27 cellular contexts compared by ENCODE assay signal in the genomic region with DNA sequence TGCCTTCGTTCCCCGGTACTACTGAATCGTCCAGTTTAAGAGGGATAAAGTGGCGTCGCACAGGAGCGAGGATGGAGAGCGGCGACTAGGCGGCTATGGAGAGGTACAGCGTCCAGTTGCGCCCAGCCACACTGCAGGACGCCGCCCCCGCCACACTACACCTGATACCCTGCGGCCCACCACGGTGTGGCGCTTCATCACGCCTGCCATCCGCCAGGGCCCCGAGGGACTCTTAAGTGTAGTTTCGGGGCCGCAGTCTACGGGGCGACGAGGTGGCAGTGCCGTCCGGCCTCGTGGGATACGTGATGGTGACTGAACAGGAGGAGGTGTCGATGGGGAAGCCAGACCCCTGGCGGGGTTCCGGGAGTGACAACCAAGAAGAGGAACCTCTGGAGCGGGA. TPM values are rescaled to one million over a fixed set of nuclear protein-coding genes. Genes with fewer than 3 reads are reported as not detected.
DNase-seq lines count a peak whose midpoint lies in the region; ATAC-seq and TF ChIP-seq lines count a peak whose summit lies in the region.
"Had no signal": no experiment of that assay in that cellular context is flagged by ENCODE, and none has a peak within 500 bp of the region (broad histone marks: within the 10 kb centered on the region; RNA-seq: fewer than 3 reads in every experiment).

No MANE protein-coding gene starts in this region.

- no peaks in the 10 kb centered on the region for H3K36me3 ChIP-seq in DOHH2 (ENCODE audit: control insufficient read depth, low read length)
- H3K36me3 ChIP-seq in KOPT-K1 (ENCODE audit: insufficient read depth, low read length) = no peaks in the 10 kb centered on the region

- peak; percentile 33 for ATAC-seq in activated CD4-positive, alpha-beta T cell treated with anti-CD3 and anti-CD28 coated beads for 36 hours
- ATAC-seq in HG03039 (IDR thresholded peaks at IDR 0.05; ENCODE audit: unreplicated experiment) = no peak
- ATAC-seq: CD8-positive, alpha-beta T cell; Panc1 had no signal

- peak overlapping the region; percentile 52 for H3K4me2 ChIP-seq in DOHH2 (ENCODE audit: low read length)

- peaks cover 9% of the 10 kb centered on the region for H3K4me1 ChIP-seq in DOHH2 (ENCODE audit: control insufficient read depth, low read length)
- H3K4me1 ChIP-seq: Caco-2 had no signal

- H3K9me3 ChIP-seq in DOHH2 (ENCODE audit: control insufficient read depth, insufficient read depth, low read length) (no peaks in the 10 kb centered on the region), KOPT-K1 (ENCODE audit: insufficient read depth, low read length, poor library complexity, severe bottlenecking) (no peaks in the 10 kb centered on the region)
- H3K9me3 ChIP-seq: Caco-2 had no signal

- intact Hi-C loops in activated CD4-positive, alpha-beta T cell treated with anti-CD3 and anti-CD28 coated beads for 36 hours (cut with DNase I, micrococcal nuclease) = no loop called here

- peak overlapping the region; percentile 58 for H3K4me3 ChIP-seq in DOHH2 (ENCODE audit: low read length)

- peaks cover 9% of the 10 kb centered on the region for H3K4me1 Mint-ChIP-seq in activated CD4-positive, alpha-beta T cell treated with anti-CD3 and anti-CD28 coated beads for 36 hours
- H3K4me1 Mint-ChIP-seq in activated CD4-positive, alpha-beta T cell treated with anti-CD3 and anti-CD28 coated beads, Interleukin-2, amount 10 ng/mL, durations not matched to agents 7 days and 5 days = peaks cover 6% of the 10 kb centered on the region

- H4K20me1 ChIP-seq in DOHH2 (ENCODE audit: control insufficient read depth, insufficient read depth, low read depth, low read length) = no peaks in the 10 kb centered on the region

- peak; percentile 27 for DNase-seq in activated CD4-positive, alpha-beta T cell treated with anti-CD3 and anti-CD28 coated beads for 36 hours
- no peak for DNase-seq in activated CD4-positive, alpha-beta T cell treated with anti-CD3 and anti-CD28 coated beads, Interleukin-2, amount 10 ng/mL, durations not matched to agents 7 days and 5 days
- DNase-seq in germinal center (ENCODE audit: low spot score) (peak; percentile 5), NCI-H128 (lab: John Stamatoyannopoulos, UW; ENCODE audit: unreplicated experiment) (no peak)
- DNase-seq: Caco-2; CD8-positive, alpha-beta T cell; EL; GDM1; IMR-90; KG1; MM.1S; NCI-H1417; NCI-H1694; NCI-H2081; NCI-H226; NCI-H510A; NCI-H69; SHP77 treated with DMSO at 0.1 percent for 48 hours had no signal

- no peaks in the 10 kb centered on the region for H3K9me2 ChIP-seq in DOHH2 (replicated peaks; ENCODE audit: control insufficient read depth, low read length)

- H3K27me3 Mint-ChIP-seq in activated CD4-positive, alpha-beta T cell treated with anti-CD3 and anti-CD28 coated beads for 36 hours = peaks cover 31% of the 10 kb centered on the region
- H3K27me3 Mint-ChIP-seq in activated CD4-positive, alpha-beta T cell treated with anti-CD3 and anti-CD28 coated beads, Interleukin-2, amount 10 ng/mL, durations not matched to agents 7 days and 5 days = peaks cover 43% of the 10 kb centered on the region

- no peaks in the 10 kb centered on the region for H3K79me2 ChIP-seq in DOHH2 (ENCODE audit: control insufficient read depth, low read length)

- CTCF ChIA-PET in activated CD4-positive, alpha-beta T cell treated with anti-CD3 and anti-CD28 coated beads for 36 hours (lab: Charles Lee) = no interaction called here
- CTCF ChIA-PET in activated CD4-positive, alpha-beta T cell treated with anti-CD3 and anti-CD28 coated beads, Interleukin-2, amount 10 ng/mL, durations not matched to agents 7 days and 5 days (lab: Charles Lee) = no interaction called here

- no peak overlapping the region for H3K27ac Mint-ChIP-seq in activated CD4-positive, alpha-beta T cell treated with anti-CD3 and anti-CD28 coated beads for 36 hours
- no peak overlapping the region for H3K27ac Mint-ChIP-seq in activated CD4-positive, alpha-beta T cell treated with anti-CD3 and anti-CD28 coated beads, Interleukin-2, amount 10 ng/mL, durations not matched to agents 7 days and 5 days
- H3K27ac Mint-ChIP-seq: B cell; CD8-positive, alpha-beta T cell had no signal

- H3K36me3 Mint-ChIP-seq in activated CD4-positive, alpha-beta T cell treated with anti-CD3 and anti-CD28 coated beads for 36 hours (ENCODE audit: low read depth) = no peaks in the 10 kb centered on the region
- H3K36me3 Mint-ChIP-seq in activated CD4-positive, alpha-beta T cell treated with anti-CD3 and anti-CD28 coated beads, Interleukin-2, amount 10 ng/mL, durations not matched to agents 7 days and 5 days (ENCODE audit: low read depth) = no peaks in the 10 kb centered on the region
- H3K36me3 Mint-ChIP-seq: CD8-positive, alpha-beta T cell had no signal

- H3K4me3 Mint-ChIP-seq in activated CD4-positive, alpha-beta T cell treated with anti-CD3 and anti-CD28 coated beads for 36 hours = no peak overlapping the region
- no peak overlapping the region for H3K4me3 Mint-ChIP-seq in activated CD4-positive, alpha-beta T cell treated with anti-CD3 and anti-CD28 coated beads, Interleukin-2, amount 10 ng/mL, durations not matched to agents 7 days and 5 days
- H3K4me3 Mint-ChIP-seq: B cell; CD8-positive, alpha-beta T cell had no signal

- peaks cover 3% of the 10 kb centered on the region for H3K9me3 Mint-ChIP-seq in activated CD4-positive, alpha-beta T cell treated with anti-CD3 and anti-CD28 coated beads for 36 hours (ENCODE audit: low read depth)
- H3K9me3 Mint-ChIP-seq in activated CD4-positive, alpha-beta T cell treated with anti-CD3 and anti-CD28 coated beads, Interleukin-2, amount 10 ng/mL, durations not matched to agents 7 days and 5 days = no peaks in the 10 kb centered on the region
- H3K9me3 Mint-ChIP-seq: CD8-positive, alpha-beta T cell had no signal

- POLR2A ChIA-PET in activated CD4-positive, alpha-beta T cell treated with anti-CD3 and anti-CD28 coated beads for 36 hours (lab: Charles Lee) = no interaction called here
- POLR2A ChIA-PET in activated CD4-positive, alpha-beta T cell treated with anti-CD3 and anti-CD28 coated beads, Interleukin-2, amount 10 ng/mL, durations not matched to agents 7 days and 5 days (lab: Charles Lee) = no interaction called here

- TF ChIP-seq CTCF in DOHH2 (IDR thresholded peaks at IDR 0.05; ENCODE audit: low read depth, low read length, poor library complexity, severe bottlenecking) = peak; percentile 39

- 0 out of 2 replicates have a peak, but pooled peaks cover 5% of the 10 kb centered on the region for H3K27me3 ChIP-seq in DOHH2 (ENCODE audit: control insufficient read depth, low read length)

- H3F3A ChIP-seq in DOHH2 (ENCODE audit: control insufficient read depth, insufficient read depth) = no peaks in the 10 kb centered on the region

- no peak overlapping the region for H3K27ac ChIP-seq in DOHH2 (ENCODE audit: low read depth, low read length)
- H3K27ac ChIP-seq in KOPT-K1 (ENCODE audit: low read depth, low read length, poor library complexity, severe bottlenecking) = peak overlapping the region; percentile 78
- H3K27ac ChIP-seq: 22Rv1, C4-2B, RWPE1 had no signal

RNA-seq across cellular contexts. Expression of a gene that starts 2.3 kb away (rescaled TPM):
- not detected for total RNA-seq in activated CD4-positive, alpha-beta T cell treated with anti-CD3 and anti-CD28 coated beads for 36 hours
- total RNA-seq in activated CD4-positive, alpha-beta T cell treated with anti-CD3 and anti-CD28 coated beads, Interleukin-2, amount 10 ng/mL, durations not matched to agents 7 days and 5 days = not detected
- total RNA-seq: B cell; Caco-2; CD8-positive, alpha-beta T cell; IMR-90; OCI-LY7 had no signal

RNA-seq across cellular contexts. Expression of a gene that starts 51.6 kb away (rescaled TPM):
- total RNA-seq in activated CD4-positive, alpha-beta T cell treated with anti-CD3 and anti-CD28 coated beads for 36 hours = 100 to 1,000 TPM; 286 to 350 TPM
- total RNA-seq in activated CD4-positive, alpha-beta T cell treated with anti-CD3 and anti-CD28 coated beads, Interleukin-2, amount 10 ng/mL, durations not matched to agents 7 days and 5 days = 100 to 1,000 TPM; 267 to 297 TPM
- total RNA-seq: Caco-2, IMR-90 had no signal

Comparison
In these comparisons a context has a peak if more than half of its experiments do, and no peak if none do; other contexts are left out.
1. DNase-seq: peak in activated CD4-positive, alpha-beta T cell treated with anti-CD3 and anti-CD28 coated beads for 36 hours (single experiment) and germinal center (single experiment); none in activated CD4-positive, alpha-beta T cell treated with anti-CD3 and anti-CD28 coated beads, Interleukin-2, amount 10 ng/mL, durations not matched to agents 7 days and 5 days (single experiment) and NCI-H128 (single experiment).